Comparison of ENCODE assay signal across 9 cellular contexts in the genomic region with DNA sequence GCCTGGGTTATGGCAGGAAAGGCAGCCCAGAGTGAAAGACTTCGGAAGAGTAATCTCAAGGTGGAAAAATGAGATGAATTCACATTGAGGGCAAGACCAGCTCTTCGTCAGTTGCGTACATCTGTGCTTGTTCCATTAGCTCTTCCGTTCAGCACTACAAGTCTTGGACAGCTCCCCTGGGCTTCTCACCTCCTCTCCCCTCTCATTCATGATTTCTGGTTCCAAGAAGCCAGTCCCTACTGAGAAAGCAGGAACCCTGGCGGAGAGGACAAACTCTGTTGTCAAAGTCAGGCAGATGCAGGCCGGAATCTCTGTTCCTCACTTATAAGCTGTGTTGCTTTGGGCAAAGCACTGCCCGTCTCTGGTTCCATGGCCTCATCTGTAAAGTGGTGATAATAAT.
DNase-seq lines count a peak whose midpoint lies in the region; ATAC-seq and TF ChIP-seq lines count a peak whose summit lies in the region.
"Had no signal": no experiment of that assay in that cellular context is flagged by ENCODE, and none has a peak within 500 bp of the region (broad histone marks: within the 10 kb centered on the region; RNA-seq: fewer than 3 reads in every experiment).

No MANE protein-coding gene starts in this region.

- peaks cover 0 to 4% of the 10 kb centered on the region in 2 donors for H3K4me1 ChIP-seq in right atrium auricular region

- H3K4me3 Mint-ChIP-seq in activated naive CD4-positive, alpha-beta T cell treated with anti-CD3 and anti-CD28 coated beads, Interleukin-2, amount 10 ng/mL, durations not matched to agents 7 days and 5 days: no peak overlapping the region
- H3K4me3 Mint-ChIP-seq: activated naive CD8-positive, alpha-beta T cell treated with anti-CD3 and anti-CD28 coated beads for 36 hours had no signal

- no peaks in the 10 kb centered on the region for H3K36me3 ChIP-seq in right atrium auricular region

- no peak for TF ChIP-seq CTCF in right atrium auricular region (IDR thresholded peaks at IDR 0.05)

- ATAC-seq in activated naive CD4-positive, alpha-beta T cell treated with anti-CD3 and anti-CD28 coated beads, Interleukin-2, amount 50 U/mL, for 72 hours: no peak
- ATAC-seq in HG02571 (IDR thresholded peaks at IDR 0.05; ENCODE audit: unreplicated experiment): no peak

- no peak overlapping the region for H3K27ac ChIP-seq in right atrium auricular region

- H3K9me3 ChIP-seq in right atrium auricular region: no peaks in the 10 kb centered on the region

- H3K27me3 Mint-ChIP-seq in activated naive CD4-positive, alpha-beta T cell treated with anti-CD3 and anti-CD28 coated beads, Interleukin-2, amount 10 ng/mL, durations not matched to agents 7 days and 5 days: peaks cover 4% of the 10 kb centered on the region

- H3K4me3 ChIP-seq in right atrium auricular region: no peak overlapping the region

- H3K4me1 Mint-ChIP-seq in activated naive CD4-positive, alpha-beta T cell treated with anti-CD3 and anti-CD28 coated beads, Interleukin-2, amount 10 ng/mL, durations not matched to agents 7 days and 5 days: no peaks in the 10 kb centered on the region
- H3K4me1 Mint-ChIP-seq: activated naive CD8-positive, alpha-beta T cell treated with anti-CD3 and anti-CD28 coated beads for 36 hours had no signal

- CTCF ChIA-PET in activated naive CD4-positive, alpha-beta T cell treated with anti-CD3 and anti-CD28 coated beads, Interleukin-2, amount 10 ng/mL, durations not matched to agents 7 days and 5 days (lab: Charles Lee): no interaction called here

- peak; percentile 46 for DNase-seq in activated naive CD4-positive, alpha-beta T cell treated with anti-CD3 and anti-CD28 coated beads, Interleukin-2, amount 10 ng/mL, durations not matched to agents 7 days and 5 days
- DNase-seq in activated naive CD4-positive, alpha-beta T cell treated with anti-CD3 and anti-CD28 coated beads, Interleukin-2, amount 50 U/mL, for 72 hours (ENCODE audit: low spot score in 2 of 2): no peak
- peak; percentile 77 for DNase-seq in RPMI8226
- DNase-seq in fibroblast of peridontal ligament (ENCODE audit: extremely low read depth): peak; percentile 63
- DNase-seq in stromal cell of bone marrow (ENCODE audit: low read depth): peak; percentile 34
- no peak for DNase-seq in stimulated activated CD4-positive, alpha-beta T cell treated with anti-CD3 and anti-CD28 coated beads, Interleukin-4, amount 100 ng/mL, for 4 hours
- DNase-seq in right atrium auricular region (ENCODE audit: low spot score): no peak
- DNase-seq: activated naive CD8-positive, alpha-beta T cell treated with anti-CD3 and anti-CD28 coated beads for 36 hours had no signal

- H3K27ac Mint-ChIP-seq in activated naive CD4-positive, alpha-beta T cell treated with anti-CD3 and anti-CD28 coated beads, Interleukin-2, amount 10 ng/mL, durations not matched to agents 7 days and 5 days: no peak overlapping the region
- H3K27ac Mint-ChIP-seq in activated naive CD4-positive, alpha-beta T cell treated with anti-CD3 and anti-CD28 coated beads, Interleukin-2, amount 50 U/mL, for 72 hours: no peak overlapping the region
- H3K27ac Mint-ChIP-seq: activated naive CD8-positive, alpha-beta T cell treated with anti-CD3 and anti-CD28 coated beads for 36 hours had no signal

- H3K9me3 Mint-ChIP-seq in activated naive CD4-positive, alpha-beta T cell treated with anti-CD3 and anti-CD28 coated beads, Interleukin-2, amount 10 ng/mL, durations not matched to agents 7 days and 5 days: no peaks in the 10 kb centered on the region
- H3K9me3 Mint-ChIP-seq in activated naive CD4-positive, alpha-beta T cell treated with anti-CD3 and anti-CD28 coated beads, Interleukin-2, amount 50 U/mL, for 72 hours: no peaks in the 10 kb centered on the region
- H3K9me3 Mint-ChIP-seq: activated naive CD8-positive, alpha-beta T cell treated with anti-CD3 and anti-CD28 coated beads for 36 hours had no signal

- no peaks in the 10 kb centered on the region for H3K27me3 ChIP-seq in right atrium auricular region

- no peaks in the 10 kb centered on the region for H3K36me3 Mint-ChIP-seq in activated naive CD4-positive, alpha-beta T cell treated with anti-CD3 and anti-CD28 coated beads, Interleukin-2, amount 10 ng/mL, durations not matched to agents 7 days and 5 days
- H3K36me3 Mint-ChIP-seq in activated naive CD4-positive, alpha-beta T cell treated with anti-CD3 and anti-CD28 coated beads, Interleukin-2, amount 50 U/mL, for 72 hours: peaks cover 0 to 4% of the 10 kb centered on the region in 2 donors
- H3K36me3 Mint-ChIP-seq: activated naive CD8-positive, alpha-beta T cell treated with anti-CD3 and anti-CD28 coated beads for 36 hours had no signal

Comparison
In these comparisons a context has a peak if more than half of its experiments do, and no peak if none do; other contexts are left out.
1. DNase-seq: peak in activated naive CD4-positive, alpha-beta T cell treated with anti-CD3 and anti-CD28 coated beads, Interleukin-2, amount 10 ng/mL, durations not matched to agents 7 days and 5 days (single experiment), RPMI8226 (single experiment), fibroblast of peridontal ligament (single experiment) and stromal cell of bone marrow (single experiment); none in activated naive CD4-positive, alpha-beta T cell treated with anti-CD3 and anti-CD28 coated beads, Interleukin-2, amount 50 U/mL, for 72 hours (0 of 2), stimulated activated CD4-positive, alpha-beta T cell treated with anti-CD3 and anti-CD28 coated beads, Interleukin-4, amount 100 ng/mL, for 4 hours (0 of 2) and right atrium auricular region (single experiment).